Comparison of ENCODE assay signal across 21 cellular contexts in genomic region chr1:56580771-56581170, GRCh38. TPM values are rescaled to one million over a fixed set of nuclear protein-coding genes. Genes with fewer than 3 reads are reported as not detected.
"Had no signal": no experiment of that assay in that cellular context is flagged by ENCODE, and none has a peak within 500 bp of the region (broad histone marks: within the 10 kb centered on the region; RNA-seq: fewer than 3 reads in every experiment).

No MANE protein-coding gene starts in this region.

- H3K4me3 ChIP-seq: prostate gland had no signal

- FAIRE-seq: islet of Langerhans had no signal

- H3K9me3 Mint-ChIP-seq: activated CD4-positive, alpha-beta T cell treated with anti-CD3 and anti-CD28 coated beads, Interleukin-2, amount 10 ng/mL, durations not matched to agents 24 days and 14 days; activated CD8-positive, alpha-beta T cell treated with anti-CD3 and anti-CD28 coated beads for 36 hours; activated naive CD8-positive, alpha-beta T cell treated with anti-CD3 and anti-CD28 coated beads, Interleukin-2, amount 10 ng/mL, durations not matched to agents 7 days and 5 days; activated T-helper 17 cell treated with anti-CD3 and anti-CD28 coated beads, Interleukin-2, amount 50 U/mL, for 72 hours; natural killer cell treated with Interleukin-12 subunit alpha and Interleukin-12 subunit beta and Interleukin-15 and Interleukin-18, amount 100 ng/mL, for 72 hours; T-cell had no signal

- H3K9me3 ChIP-seq: esophagus squamous epithelium, prostate gland, tibial nerve, vagina had no signal

- H3K27me3 ChIP-seq: tibial nerve, vagina had no signal

- DNase-seq: activated CD4-positive, alpha-beta T cell treated with anti-CD3 and anti-CD28 coated beads, Interleukin-2, amount 10 ng/mL, durations not matched to agents 24 days and 14 days; activated CD4-positive, CD25-positive, alpha-beta regulatory T cell; activated CD8-positive, alpha-beta T cell treated with anti-CD3 and anti-CD28 coated beads for 36 hours; activated naive CD4-positive, alpha-beta T cell treated with Interleukin-2 at 50 U/mL for 16 hours; activated naive CD8-positive, alpha-beta T cell treated with anti-CD3 and anti-CD28 coated beads, Interleukin-2, amount 10 ng/mL, durations not matched to agents 7 days and 5 days; activated T-cell treated with anti-CD3 and anti-CD28 coated beads, Interleukin-2, amount 50 U/mL, for 1 hour; cortex of kidney; effector CD4-positive, alpha-beta T cell; esophagus squamous epithelium; hippocampal formation; left cardiac atrium; right cardiac atrium; stimulated activated naive CD8-positive, alpha-beta T cell treated with anti-CD3 and anti-CD28 coated beads, Interleukin-15, Interleukin-2, amounts not matched to agents 100 U/mL and 50 U/mL, for 24 hours; substantia nigra; T-cell had no signal

- ATAC-seq: activated CD8-positive, alpha-beta T cell treated with anti-CD3 and anti-CD28 coated beads for 36 hours; activated T-helper 17 cell treated with anti-CD3 and anti-CD28 coated beads, Interleukin-2, amount 50 U/mL, for 72 hours; left cardiac atrium; natural killer cell treated with Interleukin-12 subunit alpha and Interleukin-12 subunit beta and Interleukin-15 and Interleukin-18, amount 100 ng/mL, for 72 hours; right cardiac atrium; stimulated activated naive CD8-positive, alpha-beta T cell treated with anti-CD3 and anti-CD28 coated beads, Interleukin-15, Interleukin-2, amounts not matched to agents 100 U/mL and 50 U/mL, for 24 hours; T-cell had no signal

- H3K4me3 Mint-ChIP-seq: activated CD4-positive, alpha-beta T cell treated with anti-CD3 and anti-CD28 coated beads, Interleukin-2, amount 10 ng/mL, durations not matched to agents 24 days and 14 days; activated CD8-positive, alpha-beta T cell treated with anti-CD3 and anti-CD28 coated beads for 36 hours; activated naive CD8-positive, alpha-beta T cell treated with anti-CD3 and anti-CD28 coated beads, Interleukin-2, amount 10 ng/mL, durations not matched to agents 7 days and 5 days; natural killer cell treated with Interleukin-12 subunit alpha and Interleukin-12 subunit beta and Interleukin-15 and Interleukin-18, amount 100 ng/mL, for 72 hours; T-cell had no signal

- H3K27ac Mint-ChIP-seq: activated CD4-positive, alpha-beta T cell treated with anti-CD3 and anti-CD28 coated beads, Interleukin-2, amount 10 ng/mL, durations not matched to agents 24 days and 14 days; activated CD8-positive, alpha-beta T cell treated with anti-CD3 and anti-CD28 coated beads for 36 hours; activated naive CD8-positive, alpha-beta T cell treated with anti-CD3 and anti-CD28 coated beads, Interleukin-2, amount 10 ng/mL, durations not matched to agents 7 days and 5 days; activated T-helper 17 cell treated with anti-CD3 and anti-CD28 coated beads, Interleukin-2, amount 50 U/mL, for 72 hours; natural killer cell treated with Interleukin-12 subunit alpha and Interleukin-12 subunit beta and Interleukin-15 and Interleukin-18, amount 100 ng/mL, for 72 hours; T-cell had no signal

- H3K4me1 Mint-ChIP-seq: activated T-helper 17 cell treated with anti-CD3 and anti-CD28 coated beads, Interleukin-2, amount 50 U/mL, for 72 hours had no signal

- H3K36me3 Mint-ChIP-seq: activated naive CD8-positive, alpha-beta T cell treated with anti-CD3 and anti-CD28 coated beads, Interleukin-2, amount 10 ng/mL, durations not matched to agents 7 days and 5 days; natural killer cell treated with Interleukin-12 subunit alpha and Interleukin-12 subunit beta and Interleukin-15 and Interleukin-18, amount 100 ng/mL, for 72 hours; T-cell had no signal

- H3K4me1 ChIP-seq: prostate gland had no signal

- H3K36me3 ChIP-seq: esophagus squamous epithelium, prostate gland, tibial nerve, vagina had no signal

RNA-seq across cellular contexts. Expression of gene PLPP3, which starts 1.4 kb away (rescaled TPM):
- total RNA-seq: activated CD4-positive, alpha-beta T cell treated with anti-CD3 and anti-CD28 coated beads, Interleukin-2, amount 10 ng/mL, durations not matched to agents 24 days and 14 days; activated CD8-positive, alpha-beta T cell treated with anti-CD3 and anti-CD28 coated beads for 36 hours; activated T-helper 17 cell treated with anti-CD3 and anti-CD28 coated beads, Interleukin-2, amount 50 U/mL, for 72 hours had no signal
